Comparison of ENCODE assay signal across 20 cellular contexts in the genomic region with DNA sequence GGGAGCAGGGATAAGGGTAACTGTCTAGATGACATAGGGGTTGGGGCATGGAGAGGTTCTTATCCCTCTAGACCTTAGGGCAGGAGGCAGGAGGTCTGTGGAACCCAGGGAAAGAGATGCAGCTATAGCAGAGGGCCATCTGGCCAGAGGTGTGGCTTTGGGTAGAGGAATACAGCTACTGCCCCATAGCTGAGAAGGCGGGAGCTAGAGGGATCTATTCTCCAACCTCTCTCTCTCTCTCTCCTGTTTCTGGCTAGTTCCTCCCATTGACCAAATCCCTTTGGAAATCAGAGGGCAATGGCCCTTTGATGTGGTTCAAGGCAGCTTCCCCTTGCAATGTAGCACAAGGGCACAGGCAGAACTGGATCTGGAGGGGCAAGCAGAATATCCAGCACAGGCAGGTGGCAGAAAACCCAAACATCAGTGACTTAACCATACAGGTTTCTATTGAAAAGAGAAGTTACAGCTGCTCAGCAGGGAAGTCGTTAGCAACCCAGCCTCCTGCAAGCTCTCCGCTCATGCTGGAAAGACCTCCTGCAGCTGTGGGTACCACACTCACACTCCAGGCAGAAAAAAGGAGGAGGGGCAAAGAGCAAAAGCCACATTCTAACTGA. TPM values are rescaled to one million over a fixed set of nuclear protein-coding genes. Genes with fewer than 3 reads are reported as not detected.
DNase-seq lines count a peak whose midpoint lies in the region; ATAC-seq and TF ChIP-seq lines count a peak whose summit lies in the region.
"Had no signal": no experiment of that assay in that cellular context is flagged by ENCODE, and none has a peak within 500 bp of the region (broad histone marks: within the 10 kb centered on the region; RNA-seq: fewer than 3 reads in every experiment).

No MANE protein-coding gene starts in this region.

- H3K36me3 ChIP-seq in GM23338 (ENCODE audit: insufficient read depth) (no peaks in the 10 kb centered on the region), spleen (no peaks in the 10 kb centered on the region)
- H3K36me3 ChIP-seq: ascending aorta, thoracic aorta had no signal

- no peak overlapping the region for H3K4me2 ChIP-seq in GM23338

- H3K9me3 ChIP-seq in spleen: no peaks in the 10 kb centered on the region
- H3K9me3 ChIP-seq: ascending aorta, Caco-2, thoracic aorta had no signal

- no peak overlapping the region; the same call in 2 of the 3 replicates for H3K4me3 Mint-ChIP-seq in GM23338
- H3K4me3 Mint-ChIP-seq: T-helper 2 cell treated with Interferon-gamma antibody and Interleukin-4, amounts not matched to agents 5 μg/mL and 100 μg/mL, for 36 hours had no signal

- WGBS in spleen, 5 donors: 29 to 65% (median 58%) methylated on average over 3 of the region's 3 CpGs

- DNase-seq in GM23338 (ENCODE audit: low spot score): peak; percentile 83
- DNase-seq in NCI-H1092 treated with DMSO at 0.1 percent for 48 hours (lab: John Stamatoyannopoulos, UW): peak; percentile 44
- peak; percentile 17 for DNase-seq in RPMI8226
- peak; percentile 67 for DNase-seq in iPS-NIHi7 (ENCODE audit: extremely low spot score)
- DNase-seq in AML-193 (lab: John Stamatoyannopoulos, UW): no peak
- DNase-seq in spleen: no peak
- no peak for DNase-seq in effector CD4-positive, alpha-beta T cell
- DNase-seq: Caco-2; kidney; NCI-H187; stimulated activated CD4-positive, alpha-beta T cell treated with anti-CD3 and anti-CD28 coated beads, Interleukin-15, amount 100 ng/mL, for 24 hours had no signal

- H3K27ac ChIP-seq in GM23338 (ENCODE audit: low read depth) (no peak overlapping the region), spleen (no peak overlapping the region)
- H3K27ac ChIP-seq: ascending aorta, thoracic aorta had no signal

- H2AFZ ChIP-seq in GM23338: no peak overlapping the region

- H3K4me3 ChIP-seq in GM23338: no peak overlapping the region
- H3K4me3 ChIP-seq in spleen: no peak overlapping the region
- H3K4me3 ChIP-seq: ascending aorta, thoracic aorta had no signal

- no peaks in the 10 kb centered on the region for H3K79me2 ChIP-seq in GM23338 (replicated peaks; ENCODE audit: insufficient read depth)

- H3K9me3 Mint-ChIP-seq in GM23338: no peaks in the 10 kb centered on the region; the same call in 2 of the 3 replicates
- H3K9me3 Mint-ChIP-seq: T-helper 2 cell treated with Interferon-gamma antibody and Interleukin-4, amounts not matched to agents 5 μg/mL and 100 μg/mL, for 36 hours had no signal

- no peaks in the 10 kb centered on the region for H3K9me2 ChIP-seq in GM23338 (ENCODE audit: insufficient read depth)

- 0 out of 2 replicates have a peak, but pooled peaks cover 4% of the 10 kb centered on the region for H3F3A ChIP-seq in GM23338 (replicated peaks; ENCODE audit: low read depth)

- H3K27me3 ChIP-seq in GM23338 (ENCODE audit: insufficient read depth) (peaks cover 49% of the 10 kb centered on the region), spleen (replicated peaks in 1 of 7) (no peaks in the 10 kb centered on the region)
- H3K27me3 ChIP-seq: ascending aorta had no signal

- intact Hi-C loops in spleen (cut with DNase I; ENCODE audit: low total_unique reads): no loop called here

- TF ChIP-seq POLR2A in spleen (IDR thresholded peaks at IDR 0.05): no peak

- no peak for TF ChIP-seq CTCF in GM23338 (conservative IDR thresholded peaks at IDR 0.05; ENCODE audit: low read depth in 2 of 2)
- no peak for TF ChIP-seq CTCF in spleen (IDR thresholded peaks at IDR 0.05 in 8 of 11, conservative IDR thresholded peaks at IDR 0.05 in 3 of 11)

- ATAC-seq in GM23338 (peak; percentile 96), GM18873 (IDR thresholded peaks at IDR 0.05; ENCODE audit: low FRiP score, unreplicated experiment) (no peak)
- ATAC-seq: Panc1 had no signal

- peaks cover 8% of the 10 kb centered on the region for H3K27me3 Mint-ChIP-seq in GM23338 (ENCODE audit: insufficient read depth, low read depth, poor library complexity)

- no peak overlapping the region for H3K27ac Mint-ChIP-seq in GM23338
- H3K27ac Mint-ChIP-seq: T-helper 2 cell treated with Interferon-gamma antibody and Interleukin-4, amounts not matched to agents 5 μg/mL and 100 μg/mL, for 36 hours had no signal

- peaks cover 23% of the 10 kb centered on the region for H3K4me1 Mint-ChIP-seq in GM23338

- H3K4me1 ChIP-seq in GM23338 (ENCODE audit: insufficient read depth) (peaks cover 5% of the 10 kb centered on the region), spleen (no peaks in the 10 kb centered on the region)
- H3K4me1 ChIP-seq: ascending aorta, Caco-2 had no signal

- no peaks in the 10 kb centered on the region; the same call in 1 of the 2 replicates for H4K20me1 ChIP-seq in GM23338 (replicated peaks; ENCODE audit: insufficient read depth)

- no peaks in the 10 kb centered on the region for H3K36me3 Mint-ChIP-seq in GM23338 (ENCODE audit: low read depth)

TF ChIP-seq in GM23338, 12 proteins besides CTCF, POLR2A, EP300 and RAD21 (continues in another document):
- TF ChIP-seq CREB1 (CRISPR knock-in tag; IDR thresholded peaks at IDR 0.05; ENCODE audit: low read depth): no peak
- no peak for TF ChIP-seq ZNF331 (CRISPR knock-in tag; IDR thresholded peaks at IDR 0.05; ENCODE audit: low read depth)
- TF ChIP-seq NANOG (IDR thresholded peaks at IDR 0.05; ENCODE audit: borderline replicate concordance): no peak
- 0 out of 2 replicates have a peak, but pooled peaks have one; percentile 19 for TF ChIP-seq POLR2AphosphoS5 (IDR thresholded peaks at IDR 0.05; ENCODE audit: low read depth)
- TF ChIP-seq EZH2 (IDR thresholded peaks at IDR 0.05; ENCODE audit: low read depth, unreplicated experiment): no peak
- no peak for TF ChIP-seq ZNF114 (CRISPR knock-in tag; IDR thresholded peaks at IDR 0.05)
- TF ChIP-seq, protein P1, sequence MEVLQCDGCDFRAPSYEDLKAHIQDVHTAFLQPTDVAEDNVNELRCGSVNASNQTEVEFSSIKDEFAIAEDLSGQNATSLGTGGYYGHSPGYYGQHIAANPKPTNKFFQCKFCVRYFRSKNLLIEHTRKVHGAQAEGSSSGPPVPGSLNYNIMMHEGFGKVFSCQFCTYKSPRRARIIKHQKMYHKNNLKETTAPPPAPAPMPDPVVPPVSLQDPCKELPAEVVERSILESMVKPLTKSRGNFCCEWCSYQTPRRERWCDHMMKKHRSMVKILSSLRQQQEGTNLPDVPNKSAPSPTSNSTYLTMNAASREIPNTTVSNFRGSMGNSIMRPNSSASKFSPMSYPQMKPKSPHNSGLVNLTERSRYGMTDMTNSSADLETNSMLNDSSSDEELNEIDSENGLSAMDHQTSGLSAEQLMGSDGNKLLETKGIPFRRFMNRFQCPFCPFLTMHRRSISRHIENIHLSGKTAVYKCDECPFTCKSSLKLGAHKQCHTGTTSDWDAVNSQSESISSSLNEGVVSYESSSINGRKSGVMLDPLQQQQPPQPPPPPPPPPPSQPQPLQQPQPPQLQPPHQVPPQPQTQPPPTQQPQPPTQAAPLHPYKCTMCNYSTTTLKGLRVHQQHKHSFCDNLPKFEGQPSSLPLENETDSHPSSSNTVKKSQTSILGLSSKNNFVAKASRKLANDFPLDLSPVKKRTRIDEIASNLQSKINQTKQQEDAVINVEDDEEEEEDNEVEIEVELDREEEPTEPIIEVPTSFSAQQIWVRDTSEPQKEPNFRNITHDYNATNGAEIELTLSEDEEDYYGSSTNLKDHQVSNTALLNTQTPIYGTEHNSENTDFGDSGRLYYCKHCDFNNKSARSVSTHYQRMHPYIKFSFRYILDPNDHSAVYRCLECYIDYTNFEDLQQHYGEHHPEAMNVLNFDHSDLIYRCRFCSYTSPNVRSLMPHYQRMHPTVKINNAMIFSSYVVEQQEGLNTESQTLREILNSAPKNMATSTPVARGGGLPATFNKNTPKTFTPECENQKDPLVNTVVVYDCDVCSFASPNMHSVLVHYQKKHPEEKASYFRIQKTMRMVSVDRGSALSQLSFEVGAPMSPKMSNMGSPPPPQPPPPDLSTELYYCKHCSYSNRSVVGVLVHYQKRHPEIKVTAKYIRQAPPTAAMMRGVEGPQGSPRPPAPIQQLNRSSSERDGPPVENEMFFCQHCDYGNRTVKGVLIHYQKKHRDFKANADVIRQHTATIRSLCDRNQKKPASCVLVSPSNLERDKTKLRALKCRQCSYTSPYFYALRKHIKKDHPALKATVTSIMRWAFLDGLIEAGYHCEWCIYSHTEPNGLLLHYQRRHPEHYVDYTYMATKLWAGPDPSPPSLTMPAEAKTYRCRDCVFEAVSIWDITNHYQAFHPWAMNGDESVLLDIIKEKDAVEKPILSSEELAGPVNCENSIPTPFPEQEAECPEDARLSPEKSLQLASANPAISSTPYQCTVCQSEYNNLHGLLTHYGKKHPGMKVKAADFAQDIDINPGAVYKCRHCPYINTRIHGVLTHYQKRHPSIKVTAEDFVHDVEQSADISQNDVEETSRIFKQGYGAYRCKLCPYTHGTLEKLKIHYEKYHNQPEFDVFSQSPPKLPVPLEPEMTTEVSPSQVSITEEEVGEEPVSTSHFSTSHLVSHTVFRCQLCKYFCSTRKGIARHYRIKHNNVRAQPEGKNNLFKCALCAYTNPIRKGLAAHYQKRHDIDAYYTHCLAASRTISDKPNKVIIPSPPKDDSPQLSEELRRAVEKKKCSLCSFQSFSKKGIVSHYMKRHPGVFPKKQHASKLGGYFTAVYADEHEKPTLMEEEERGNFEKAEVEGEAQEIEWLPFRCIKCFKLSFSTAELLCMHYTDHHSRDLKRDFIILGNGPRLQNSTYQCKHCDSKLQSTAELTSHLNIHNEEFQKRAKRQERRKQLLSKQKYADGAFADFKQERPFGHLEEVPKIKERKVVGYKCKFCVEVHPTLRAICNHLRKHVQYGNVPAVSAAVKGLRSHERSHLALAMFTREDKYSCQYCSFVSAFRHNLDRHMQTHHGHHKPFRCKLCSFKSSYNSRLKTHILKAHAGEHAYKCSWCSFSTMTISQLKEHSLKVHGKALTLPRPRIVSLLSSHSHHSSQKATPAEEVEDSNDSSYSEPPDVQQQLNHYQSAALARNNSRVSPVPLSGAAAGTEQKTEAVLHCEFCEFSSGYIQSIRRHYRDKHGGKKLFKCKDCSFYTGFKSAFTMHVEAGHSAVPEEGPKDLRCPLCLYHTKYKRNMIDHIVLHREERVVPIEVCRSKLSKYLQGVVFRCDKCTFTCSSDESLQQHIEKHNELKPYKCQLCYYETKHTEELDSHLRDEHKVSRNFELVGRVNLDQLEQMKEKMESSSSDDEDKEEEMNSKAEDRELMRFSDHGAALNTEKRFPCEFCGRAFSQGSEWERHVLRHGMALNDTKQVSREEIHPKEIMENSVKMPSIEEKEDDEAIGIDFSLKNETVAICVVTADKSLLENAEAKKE (CRISPR knock-in tag; IDR thresholded peaks at IDR 0.05): no peak
- TF ChIP-seq JUNB (IDR thresholded peaks at IDR 0.05; ENCODE audit: unreplicated experiment): no peak

RNA-seq across cellular contexts. Expression of a gene that starts 22.3 kb away (rescaled TPM):
- total RNA-seq in GM23338 (2014; rRNA removed; shearing (Covaris generic)): not detected in 2 replicates
- polyA plus RNA-seq in GM23338 (2016; fragmentation: Nextera tagmentation; extraction: Ambion mirVana) (0.06 TPM in 1 of 2 replicates, not detected in the other), spleen (under 1 TPM; 0.10 to 0.26 (median 0.14) TPM)
- 1 to 10 TPM in 1 of 7 donors, under 1 TPM in 5, not detected in 1; 0.10 to 1.2 (median 0.40) TPM for total RNA-seq in spleen
- total RNA-seq: ascending aorta, Caco-2, fibroblast of villous mesenchyme, HepG2, mononuclear cell, posterior vena cava, thoracic aorta had no signal
- polyA plus RNA-seq: HepG2 had no signal

Comparison
In these comparisons a context has a peak if more than half of its experiments do, and no peak if none do; other contexts are left out.
1. DNase-seq: peak in GM23338 (single experiment), NCI-H1092 treated with DMSO at 0.1 percent for 48 hours (single experiment), RPMI8226 (single experiment) and iPS-NIHi7 (single experiment); none in AML-193 (0 of 2), spleen (single experiment) and effector CD4-positive, alpha-beta T cell (single experiment).